In genomic region chr12:81758421-81759214, GRCh38 we compare ENCODE assay signal across 8 cellular contexts. TPM values are rescaled to one million over a fixed set of nuclear protein-coding genes. Genes with fewer than 3 reads are reported as not detected.
DNase-seq lines count a peak whose midpoint lies in the region; ATAC-seq and TF ChIP-seq lines count a peak whose summit lies in the region.

No MANE protein-coding gene starts in this region.

- no peak overlapping the region for H3K27ac Mint-ChIP-seq in activated CD4-positive, alpha-beta T cell treated with anti-CD3 and anti-CD28 coated beads, Interleukin-2, amount 10 ng/mL, durations not matched to agents 7 days and 5 days
- no peak overlapping the region for H3K27ac Mint-ChIP-seq in natural killer cell

- H3K4me1 ChIP-seq in HUES48 (ENCODE audit: control insufficient read depth, insufficient read depth, low read length) (0 out of 2 replicates have a peak, but pooled peaks cover 6% of the 10 kb centered on the region), aorta (ENCODE audit: control insufficient read depth in 1 of 2, insufficient read depth in 2 of 2, low read length in 2 of 2) (no peaks in the 10 kb centered on the region)

- POLR2A ChIA-PET in activated CD4-positive, alpha-beta T cell treated with anti-CD3 and anti-CD28 coated beads, Interleukin-2, amount 10 ng/mL, durations not matched to agents 7 days and 5 days (lab: Charles Lee) = no interaction called here

- peak; percentile 47 for DNase-seq in AG20443 (ENCODE audit: low spot score)
- DNase-seq in activated CD4-positive, alpha-beta T cell treated with anti-CD3 and anti-CD28 coated beads, Interleukin-2, amount 10 ng/mL, durations not matched to agents 7 days and 5 days = no peak
- DNase-seq in fibroblast of the aortic adventitia (ENCODE audit: low read depth) = peak; percentile 13
- no peak for DNase-seq in natural killer cell
- DNase-seq in aorta = peak; percentile 54 to 82
- DNase-seq in HT-29 (ENCODE audit: low spot score) = no peak

- intact Hi-C loops in natural killer cell (cut with micrococcal nuclease) (no loop called here), aorta (cut with DNase I) (loop anchor here in 1 of 2 donors (5.0 kb wide), 1 partner anchor 44 kb away; no protein-coding TSS in a partner anchor)

- no peaks in the 10 kb centered on the region for H3K9me3 ChIP-seq in HUES48 (ENCODE audit: control insufficient read depth, insufficient read depth, low read length)
- H3K9me3 ChIP-seq in aorta (ENCODE audit: control insufficient read depth, low read length) = no peaks in the 10 kb centered on the region

- WGBS in aorta, 2 donors = 1% methylated on average over 45 to 52 of the region's 52 CpGs

- ATAC-seq in natural killer cell (peak in 1 of 3 donors; percentile 29), aorta (ENCODE audit: low FRiP score) (peak; percentile 83), HG03378 (IDR thresholded peaks at IDR 0.05; ENCODE audit: unreplicated experiment) (no peak)

- no peak overlapping the region for H3K27ac ChIP-seq in HUES48 (ENCODE audit: low read depth, low read length)
- H3K27ac ChIP-seq in aorta (ENCODE audit: low read depth in 1 of 2, low read length in 2 of 2) = peak overlapping the region in 1 of 2 donors; percentile 15

- no peak overlapping the region for H3K9ac ChIP-seq in HUES48 (ENCODE audit: low read depth, low read length)

- peak overlapping the region; percentile 57 for H3K4me3 Mint-ChIP-seq in activated CD4-positive, alpha-beta T cell treated with anti-CD3 and anti-CD28 coated beads, Interleukin-2, amount 10 ng/mL, durations not matched to agents 7 days and 5 days
- H3K4me3 Mint-ChIP-seq in natural killer cell = peak overlapping the region; percentile 61

- H3K36me3 ChIP-seq in HUES48 (ENCODE audit: control insufficient read depth, insufficient read depth, low read length) = no peaks in the 10 kb centered on the region
- H3K36me3 ChIP-seq in aorta (ENCODE audit: control insufficient read depth in 1 of 2, insufficient read depth in 2 of 2, low read length in 1 of 2) = no peaks in the 10 kb centered on the region

- peaks cover 16% of the 10 kb centered on the region for H3K4me1 Mint-ChIP-seq in activated CD4-positive, alpha-beta T cell treated with anti-CD3 and anti-CD28 coated beads, Interleukin-2, amount 10 ng/mL, durations not matched to agents 7 days and 5 days
- peaks cover 10 to 18% of the 10 kb centered on the region in 2 donors for H3K4me1 Mint-ChIP-seq in natural killer cell

- no peaks in the 10 kb centered on the region for H3K36me3 Mint-ChIP-seq in activated CD4-positive, alpha-beta T cell treated with anti-CD3 and anti-CD28 coated beads, Interleukin-2, amount 10 ng/mL, durations not matched to agents 7 days and 5 days (ENCODE audit: low read depth)
- no peaks in the 10 kb centered on the region for H3K36me3 Mint-ChIP-seq in natural killer cell

- no peaks in the 10 kb centered on the region for H3K9me3 Mint-ChIP-seq in activated CD4-positive, alpha-beta T cell treated with anti-CD3 and anti-CD28 coated beads, Interleukin-2, amount 10 ng/mL, durations not matched to agents 7 days and 5 days
- no peaks in the 10 kb centered on the region for H3K9me3 Mint-ChIP-seq in natural killer cell

- peaks cover 35% of the 10 kb centered on the region for H3K27me3 Mint-ChIP-seq in activated CD4-positive, alpha-beta T cell treated with anti-CD3 and anti-CD28 coated beads, Interleukin-2, amount 10 ng/mL, durations not matched to agents 7 days and 5 days
- peaks cover 26 to 57% of the 10 kb centered on the region in 2 donors for H3K27me3 Mint-ChIP-seq in natural killer cell (ENCODE audit: low read depth in 2 of 2)

- TF ChIP-seq CTCF in fibroblast of the aortic adventitia (IDR thresholded peaks at IDR 0.05; ENCODE audit: insufficient read depth, low read length) (no peak), natural killer cell (IDR thresholded peaks at IDR 0.05) (no peak)

- H3K4me3 ChIP-seq in HUES48 (ENCODE audit: low read depth, low read length) = peak overlapping the region; percentile 84
- peak overlapping the region; percentile 62 for H3K4me3 ChIP-seq in fibroblast of the aortic adventitia (ENCODE audit: low read depth, low read length)
- H3K4me3 ChIP-seq in aorta (ENCODE audit: low read length in 2 of 2) = peak overlapping the region; percentile 53 to 85

- peaks cover 50% of the 10 kb centered on the region for H3K27me3 ChIP-seq in HUES48 (ENCODE audit: control insufficient read depth, insufficient read depth, low read length)
- no peaks in the 10 kb centered on the region for H3K27me3 ChIP-seq in aorta (ENCODE audit: control insufficient read depth in 1 of 2, insufficient read depth in 2 of 2, low read length in 1 of 2)

- CTCF ChIA-PET in activated CD4-positive, alpha-beta T cell treated with anti-CD3 and anti-CD28 coated beads, Interleukin-2, amount 10 ng/mL, durations not matched to agents 7 days and 5 days (lab: Charles Lee) = no interaction called here

RNA-seq across cellular contexts. Expression of gene PPFIA2, which starts 0.5 kb away (rescaled TPM):
- total RNA-seq in activated CD4-positive, alpha-beta T cell treated with anti-CD3 and anti-CD28 coated beads, Interleukin-2, amount 10 ng/mL, durations not matched to agents 7 days and 5 days = not detected
- total RNA-seq in fibroblast of the aortic adventitia (ENCODE audit: low replicate concordance) (0.74 and 4.9 TPM in 2 replicates), natural killer cell (not detected), aorta (10 to 100 TPM; 20.4 to 46.6 TPM)
- 10 to 100 TPM in 1 of 2 donors, 1 to 10 TPM in 1; 5.4 to 11.0 TPM for polyA plus RNA-seq in aorta
- not detected in 2 replicates for total RNA-seq in HT-29 (2014; rRNA removed; shearing (Covaris generic))

Comparison
In these comparisons a context has a peak if more than half of its experiments do, and no peak if none do; other contexts are left out.
1. DNase-seq: peak in AG20443 (single experiment), fibroblast of the aortic adventitia (single experiment) and aorta (2 of 2); none in activated CD4-positive, alpha-beta T cell treated with anti-CD3 and anti-CD28 coated beads, Interleukin-2, amount 10 ng/mL, durations not matched to agents 7 days and 5 days (single experiment), natural killer cell (single experiment) and HT-29 (single experiment).
2. Peak in every context shown above with its lines, with median percentiles within 50 percentile points of each other: H3K4me3 ChIP-seq.